In the genomic region with DNA sequence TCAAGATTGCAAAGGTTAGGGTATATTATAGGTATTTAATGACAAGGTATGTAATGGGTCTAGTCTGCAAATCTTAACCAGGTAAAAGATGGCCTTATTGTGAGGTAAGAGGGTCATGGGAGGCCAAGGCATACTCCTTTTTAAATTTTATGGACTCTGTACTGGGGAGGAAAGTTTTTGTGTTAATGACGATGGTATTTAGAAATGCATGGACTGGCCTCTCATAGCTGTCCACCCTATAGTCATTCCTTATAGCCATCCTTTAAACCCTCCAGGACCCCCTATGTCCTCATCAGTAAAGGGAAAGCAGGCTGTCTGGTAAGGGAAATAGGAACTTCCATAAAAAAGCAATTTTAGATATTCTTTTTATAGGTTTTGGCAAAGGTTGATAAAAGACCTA, we compare ENCODE assay signal across 12 cellular contexts. TPM values are rescaled to one million over a fixed set of nuclear protein-coding genes. Genes with fewer than 3 reads are reported as not detected.
A peak's percentile ranks its signal among the peaks of the same experiment; 100 is the strongest.
DNase-seq lines count a peak whose midpoint lies in the region; ATAC-seq and TF ChIP-seq lines count a peak whose summit lies in the region.
"Had no signal": no experiment of that assay in that cellular context is flagged by ENCODE, and none has a peak within 500 bp of the region (broad histone marks: within the 10 kb centered on the region; RNA-seq: fewer than 3 reads in every experiment).

No MANE protein-coding gene starts in this region.

- peaks cover 9 to 51% (median 46%) of the 10 kb centered on the region in 3 donors for H3K4me1 Mint-ChIP-seq in T-cell

- 73 to 88% methylated on average over 1 of the region's 1 CpG for WGBS in heart right ventricle, 2 donors
- 92% methylated on average over 1 of the region's 1 CpG for WGBS in right cardiac atrium

- peaks cover 4 to 57% (median 46%) of the 10 kb centered on the region in 9 donors for H3K4me1 ChIP-seq in heart right ventricle
- peaks cover 2% of the 10 kb centered on the region for H3K4me1 ChIP-seq in right cardiac atrium (ENCODE audit: control insufficient read depth, insufficient read depth, low read length)
- peaks cover 5% of the 10 kb centered on the region; the same call in 1 of the 2 replicates for H3K4me1 ChIP-seq in iPS-20b (ENCODE audit: insufficient read depth, low read length)
- peaks cover 20% of the 10 kb centered on the region for H3K4me1 ChIP-seq in upper lobe of right lung

- H3K27me3 Mint-ChIP-seq in T-cell = no peaks in the 10 kb centered on the region

- CTCF ChIA-PET in T-cell (lab: Charles Lee) = no interaction called here

- POLR2A ChIA-PET in T-cell (lab: Charles Lee) = no interaction called here

- H3K9me3 ChIP-seq in heart right ventricle (no peaks in the 10 kb centered on the region), right cardiac atrium (ENCODE audit: control insufficient read depth, low read length) (no peaks in the 10 kb centered on the region), iPS-20b (ENCODE audit: insufficient read depth, low read depth, low read length) (peaks cover 6% of the 10 kb centered on the region; the same call in 1 of the 2 replicates), upper lobe of right lung (no peaks in the 10 kb centered on the region)

- H3K9me3 Mint-ChIP-seq in T-cell = peaks cover 0 to 3% (median 0%) of the 10 kb centered on the region in 3 donors

- peaks cover 0 to 11% (median 0%) of the 10 kb centered on the region in 9 donors for H3K36me3 ChIP-seq in heart right ventricle
- no peaks in the 10 kb centered on the region for H3K36me3 ChIP-seq in iPS-20b (ENCODE audit: insufficient read depth, low read depth, low read length)
- no peaks in the 10 kb centered on the region for H3K36me3 ChIP-seq in upper lobe of right lung

- TF ChIP-seq CTCF in heart right ventricle (IDR thresholded peaks at IDR 0.05) = no peak
- TF ChIP-seq CTCF in WI38 (IDR thresholded peaks at IDR 0.05; ENCODE audit: low read depth, low read length) = no peak
- no peak for TF ChIP-seq CTCF in upper lobe of right lung (IDR thresholded peaks at IDR 0.05)

- H3K9ac ChIP-seq in iPS-20b (ENCODE audit: low read depth, low read length) = no peak overlapping the region; the same call in 1 of the 2 replicates

- intact Hi-C loops in heart right ventricle (cut with DNase I) (loop anchor here in 1 of 10 donors (5.0 kb wide), 1 partner anchor 49 kb away; a partner anchor contains a TSS), right cardiac atrium (cut with DNase I) (no loop called here), upper lobe of right lung (cut with DNase I) (no loop called here)

- no peak overlapping the region for H3K27ac ChIP-seq in heart right ventricle
- no peak overlapping the region for H3K27ac ChIP-seq in right cardiac atrium (ENCODE audit: low read length)
- no peak overlapping the region for H3K27ac ChIP-seq in iPS-20b (ENCODE audit: low read length)
- H3K27ac ChIP-seq in upper lobe of right lung = no peak overlapping the region

- DNase-seq in heart right ventricle (no peak), right cardiac atrium (no peak), upper lobe of right lung (no peak), T-cell (no peak), NCI-H526 (lab: John Stamatoyannopoulos, UW) (no peak)
- DNase-seq: activated T-cell treated with anti-CD3 and anti-CD28 coated beads, Interleukin-2, amount 50 U/mL, for 1 hour; NCI-H2171 treated with DMSO at 0.1 percent for 48 hours had no signal

- H3K36me3 Mint-ChIP-seq in T-cell = peaks cover 16% of the 10 kb centered on the region

- peak overlapping the region in 6 of 10 donors; percentile 74 to 93 (median 82) for H3K4me3 ChIP-seq in heart right ventricle
- no peak overlapping the region for H3K4me3 ChIP-seq in right cardiac atrium (ENCODE audit: low read length)
- H3K4me3 ChIP-seq in WI38 (ENCODE audit: low read depth, low read length) = peak overlapping the region; percentile 100
- H3K4me3 ChIP-seq in iPS-20b (ENCODE audit: low read length) = peak overlapping the region; percentile 86; the same call in 1 of the 2 replicates
- peak overlapping the region; percentile 74 for H3K4me3 ChIP-seq in upper lobe of right lung

- H3K4me3 Mint-ChIP-seq in T-cell = no peak overlapping the region

- no peak overlapping the region for H3K27ac Mint-ChIP-seq in T-cell

- H3K27me3 ChIP-seq in heart right ventricle = no peaks in the 10 kb centered on the region
- no peaks in the 10 kb centered on the region for H3K27me3 ChIP-seq in right cardiac atrium (ENCODE audit: control insufficient read depth, insufficient read depth)
- H3K27me3 ChIP-seq in iPS-20b (ENCODE audit: insufficient read depth, low read length) = no peaks in the 10 kb centered on the region
- no peaks in the 10 kb centered on the region for H3K27me3 ChIP-seq in upper lobe of right lung

- ATAC-seq in heart right ventricle (no peak), right cardiac atrium (no peak), upper lobe of right lung (no peak), GM18868 (IDR thresholded peaks at IDR 0.05; ENCODE audit: unreplicated experiment) (no peak), T-cell (replicated peaks in 1 of 4) (no peak)

RNA-seq across cellular contexts. Expression of a gene that starts 1.5 kb away (rescaled TPM):
- total RNA-seq in heart right ventricle = 10 to 100 TPM; 33.0 to 38.6 (median 36.0) TPM
- 10 to 100 TPM; 22.8 to 25.5 TPM for polyA plus RNA-seq in heart right ventricle
- total RNA-seq in right cardiac atrium = 10 to 100 TPM; 31.1 to 37.5 (median 35.3) TPM
- 25.7 TPM for polyA plus RNA-seq in right cardiac atrium
- 42.9 TPM for total RNA-seq in upper lobe of right lung
- total RNA-seq in T-cell = 10 to 100 TPM; 40.9 to 62.1 (median 45.5) TPM

RNA-seq across cellular contexts. Expression of a gene that starts 1.8 kb away (rescaled TPM):
- total RNA-seq in heart right ventricle = 10 to 100 TPM in 9 of 10 donors, 1 to 10 TPM in 1; 8.3 to 22.8 (median 18.4) TPM
- polyA plus RNA-seq in heart right ventricle = 1 to 10 TPM; 5.0 to 6.0 TPM
- total RNA-seq in right cardiac atrium = 10 to 100 TPM; 18.8 to 29.0 (median 23.7) TPM
- 6.9 TPM for polyA plus RNA-seq in right cardiac atrium
- total RNA-seq in upper lobe of right lung = 51.7 TPM
- total RNA-seq in T-cell = 10 to 100 TPM; 43.5 to 49.9 (median 48.1) TPM

RNA-seq across cellular contexts. Expression of a gene that starts 50.8 kb away (rescaled TPM):
- total RNA-seq in heart right ventricle = not detected
- polyA plus RNA-seq in heart right ventricle = not detected
- total RNA-seq in right cardiac atrium = not detected
- polyA plus RNA-seq in right cardiac atrium = not detected
- not detected for total RNA-seq in upper lobe of right lung
- total RNA-seq in T-cell = not detected
- total RNA-seq: omental fat pad, subcutaneous adipose tissue had no signal
